In genomic region chr15:58862326-58862725, GRCh38 we compare ENCODE assay signal across 26 cellular contexts.
"Had no signal": no experiment of that assay in that cellular context is flagged by ENCODE, and none has a peak within 500 bp of the region (broad histone marks: within the 10 kb centered on the region; RNA-seq: fewer than 3 reads in every experiment).

No MANE protein-coding gene starts in this region.

- H3K27ac ChIP-seq: coronary artery, esophagus squamous epithelium, gastrocnemius medialis, heart left ventricle, hepatocyte, left lung, ovary, psoas muscle, sigmoid colon, stomach, thyroid gland, vagina had no signal

- H3K4me1 ChIP-seq: gastrocnemius medialis, psoas muscle had no signal

- H3K4me3 ChIP-seq: coronary artery, esophagus squamous epithelium, gastrocnemius medialis, heart left ventricle, hepatocyte, left lung, ovary, psoas muscle, sigmoid colon, stomach, thyroid gland, vagina had no signal

- H3K4me2 ChIP-seq: hepatocyte had no signal

- H3K79me2 ChIP-seq: hepatocyte had no signal

- H3K36me3 ChIP-seq: gastrocnemius medialis, left lung, ovary, sigmoid colon, stomach, thyroid gland, vagina had no signal

- ATAC-seq: gastrocnemius medialis; heart left ventricle; left cardiac atrium; left lung; natural killer cell; psoas muscle; right cardiac atrium; stimulated activated effector memory CD8-positive, alpha-beta T cell treated with anti-CD3 and anti-CD28 coated beads, Interleukin-12 subunit alpha, Interleukin-12 subunit beta, amount 100 ng/mL, for 72 hours had no signal

- H3K27me3 ChIP-seq: esophagus squamous epithelium, gastrocnemius medialis, hepatocyte, ovary, sigmoid colon, thyroid gland, vagina had no signal

- FAIRE-seq: endothelial cell of umbilical vein had no signal

- DNase-seq: dermis blood vessel endothelial cell; effector memory CD4-positive, alpha-beta T cell; erythroblast; esophagus squamous epithelium; gastrocnemius medialis; heart left ventricle; left cardiac atrium; left lung; natural killer cell; occipital lobe; ovary; posterior cingulate gyrus; psoas muscle; right cardiac atrium; sigmoid colon; stimulated activated CD4-positive, alpha-beta T cell treated with anti-CD3 and anti-CD28 coated beads, Interleukin-2, amount 100 ng/mL, for 24 hours; stimulated activated CD4-positive, alpha-beta T cell treated with anti-CD3 and anti-CD28 coated beads, Interleukin-4, amount 100 ng/mL, for 24 hours; stimulated activated naive CD4-positive, alpha-beta T cell treated with Interleukin-2 at 50 U/mL for 16 hours; stomach; thyroid gland; trophoblast cell had no signal
